1 cellular context compared by ENCODE assay signal in genomic region chr15:75229191-75230015, GRCh38.
TF ChIP-seq lines count a peak whose summit lies in the region.

No MANE protein-coding gene starts in this region.

TF ChIP-seq in SK-N-SH treated with all-trans-retinoic acid at 6 μM for 48 hours, 23 proteins besides CTCF, POLR2A, EP300 and RAD21 (continued from another document):
- no peak for TF ChIP-seq ARNTL (CRISPR knock-in tag; IDR thresholded peaks at IDR 0.05; ENCODE audit: borderline replicate concordance, low read depth)
- TF ChIP-seq PPARA (CRISPR knock-in tag; IDR thresholded peaks at IDR 0.05; ENCODE audit: borderline replicate concordance), result no peak
- no peak for TF ChIP-seq SNAI2 (CRISPR knock-in tag; IDR thresholded peaks at IDR 0.05)
- TF ChIP-seq RARB (CRISPR knock-in tag; IDR thresholded peaks at IDR 0.05), result no peak
- TF ChIP-seq CSDC2 (CRISPR knock-in tag; IDR thresholded peaks at IDR 0.05), result no peak
- TF ChIP-seq ISL1 (CRISPR knock-in tag; IDR thresholded peaks at IDR 0.05), result no peak
- TF ChIP-seq TCF4 (CRISPR knock-in tag; IDR thresholded peaks at IDR 0.05; ENCODE audit: borderline replicate concordance), result no peak
- no peak for TF ChIP-seq ZFP30 (CRISPR knock-in tag; IDR thresholded peaks at IDR 0.05)
TF ChIP-seq in SK-N-SH treated with all-trans-retinoic acid at 6 μM for 48 hours: peak in this region for 0.
